In the genomic region with DNA sequence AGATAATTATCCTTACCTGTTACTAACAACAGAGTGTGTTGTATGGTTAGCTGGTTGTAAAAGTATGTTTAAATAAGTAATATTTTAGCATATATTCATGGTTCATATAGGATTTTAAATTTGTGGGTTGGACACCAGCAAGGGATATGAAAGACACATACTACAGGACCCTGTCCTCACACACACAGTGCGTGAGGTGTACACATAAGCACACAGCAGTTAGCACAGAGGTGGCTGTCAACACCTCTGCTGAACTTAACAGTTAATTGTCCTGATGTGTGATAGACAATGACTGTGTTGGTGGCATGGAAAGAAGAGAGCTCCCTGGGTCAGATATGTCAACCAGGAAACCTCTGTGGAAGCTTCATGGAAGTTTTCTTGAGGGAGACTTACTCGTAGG, we compare ENCODE assay signal across 23 cellular contexts. TPM values are rescaled to one million over a fixed set of nuclear protein-coding genes. Genes with fewer than 3 reads are reported as not detected.
DNase-seq lines count a peak whose midpoint lies in the region; ATAC-seq and TF ChIP-seq lines count a peak whose summit lies in the region.
"Had no signal": no experiment of that assay in that cellular context is flagged by ENCODE, and none has a peak within 500 bp of the region (broad histone marks: within the 10 kb centered on the region; RNA-seq: fewer than 3 reads in every experiment).

No MANE protein-coding gene starts in this region.

- H3F3A ChIP-seq in MM.1S (ENCODE audit: insufficient read depth, low read length) = no peaks in the 10 kb centered on the region

- H3K4me2 ChIP-seq in MM.1S (ENCODE audit: low read depth, low read length) = no peak overlapping the region
- H3K4me2 ChIP-seq: BLaER1 had no signal

- H3K4me3 Mint-ChIP-seq in progenitor cell of endocrine pancreas (ENCODE audit: low read depth) = no peak overlapping the region
- no peak overlapping the region for H3K4me3 Mint-ChIP-seq in stimulated activated naive B cell treated with anti-CD40 and anti-IgM and Interleukin-4, amounts not matched to agents 10 μg/mL and 1 μg/mL and 100 μg/mL, for 72 hours
- H3K4me3 Mint-ChIP-seq: CD14-positive monocyte; CD4-positive, alpha-beta memory T cell; CD4-positive, CD25-positive, alpha-beta regulatory T cell; CD8-positive, alpha-beta memory T cell had no signal

- no peaks in the 10 kb centered on the region for H3K9me2 ChIP-seq in MM.1S (replicated peaks; ENCODE audit: insufficient read depth, low read length)

- H2AFZ ChIP-seq in MM.1S (ENCODE audit: low read length) = no peak overlapping the region

- TF ChIP-seq CTCF in left ventricle myocardium inferior (IDR thresholded peaks at IDR 0.05; ENCODE audit: borderline replicate concordance) = no peak
- no peak for TF ChIP-seq CTCF in progenitor cell of endocrine pancreas (IDR thresholded peaks at IDR 0.05; ENCODE audit: unreplicated experiment)
- TF ChIP-seq CTCF in MM.1S (IDR thresholded peaks at IDR 0.05; ENCODE audit: low read length) = no peak

- H3K4me3 ChIP-seq in left ventricle myocardium inferior = no peak overlapping the region
- H3K4me3 ChIP-seq in MM.1S (ENCODE audit: low read length) = no peak overlapping the region
- H3K4me3 ChIP-seq: BLaER1, GM12878 had no signal

- intact Hi-C loops in Right ventricle myocardium superior (cut with DNase I) (no loop called here), left ventricle myocardium inferior (cut with micrococcal nuclease) (no loop called here)

- H3K27ac ChIP-seq in left ventricle myocardium inferior (replicated peaks) (no peak overlapping the region), MM.1S (ENCODE audit: low read length) (no peak overlapping the region)
- H3K27ac ChIP-seq: BLaER1 had no signal

- H3K27me3 ChIP-seq in left ventricle myocardium inferior (ENCODE audit: low read depth) = no peaks in the 10 kb centered on the region
- H3K27me3 ChIP-seq in MM.1S (replicated peaks; ENCODE audit: insufficient read depth, low read length) = no peaks in the 10 kb centered on the region
- H3K27me3 ChIP-seq: BE2C, BLaER1 had no signal

- no peaks in the 10 kb centered on the region for H3K79me2 ChIP-seq in MM.1S (ENCODE audit: low read length)

- peaks cover 14% of the 10 kb centered on the region for H3K4me1 ChIP-seq in left ventricle myocardium inferior
- H3K4me1 ChIP-seq in MM.1S (ENCODE audit: low read length) = no peaks in the 10 kb centered on the region
- H3K4me1 ChIP-seq: BE2C, BLaER1 had no signal

- H3K9me3 ChIP-seq in left ventricle myocardium inferior (replicated peaks) (no peaks in the 10 kb centered on the region), MM.1S (replicated peaks; ENCODE audit: insufficient read depth, low read length) (no peaks in the 10 kb centered on the region)
- H3K9me3 ChIP-seq: BE2C, BLaER1 had no signal

- peak overlapping the region; percentile 39 for H3K27ac Mint-ChIP-seq in progenitor cell of endocrine pancreas
- peak overlapping the region; percentile 32 for H3K27ac Mint-ChIP-seq in stimulated activated naive B cell treated with anti-CD40 and anti-IgM and Interleukin-4, amounts not matched to agents 10 μg/mL and 1 μg/mL and 100 μg/mL, for 72 hours
- H3K27ac Mint-ChIP-seq: CD4-positive, CD25-positive, alpha-beta regulatory T cell had no signal

- no peak for DNase-seq in Right ventricle myocardium superior
- DNase-seq in left ventricle myocardium inferior = no peak
- DNase-seq in progenitor cell of endocrine pancreas (ENCODE audit: low spot score, unreplicated experiment) = no peak
- no peak for DNase-seq in stimulated activated naive B cell treated with anti-CD40 and anti-IgM and Interleukin-4, amounts not matched to agents 10 μg/mL and 1 μg/mL and 100 μg/mL, for 72 hours
- no peak for DNase-seq in MM.1S
- DNase-seq: 8988T; ACHN; BE2C; C1 segment of cervical spinal cord; CD4-positive, alpha-beta memory T cell; CD4-positive, CD25-positive, alpha-beta regulatory T cell; CD8-positive, alpha-beta memory T cell; COR-L47; DMS 273 treated with DMSO at 0.1 percent for 48 hours; DMS153; DMS53; DMS79; DND-41; EL; GDM1 had no signal

- no peaks in the 10 kb centered on the region for H3K27me3 Mint-ChIP-seq in progenitor cell of endocrine pancreas
- H3K27me3 Mint-ChIP-seq in stimulated activated naive B cell treated with anti-CD40 and anti-IgM and Interleukin-4, amounts not matched to agents 10 μg/mL and 1 μg/mL and 100 μg/mL, for 72 hours = no peaks in the 10 kb centered on the region
- H3K27me3 Mint-ChIP-seq: CD4-positive, alpha-beta memory T cell; CD4-positive, CD25-positive, alpha-beta regulatory T cell; CD8-positive, alpha-beta memory T cell had no signal

- H3K36me3 Mint-ChIP-seq in progenitor cell of endocrine pancreas (ENCODE audit: insufficient read depth) = peaks cover 12% of the 10 kb centered on the region
- H3K36me3 Mint-ChIP-seq in stimulated activated naive B cell treated with anti-CD40 and anti-IgM and Interleukin-4, amounts not matched to agents 10 μg/mL and 1 μg/mL and 100 μg/mL, for 72 hours = peaks cover 12 to 22% of the 10 kb centered on the region in 2 donors

- H3K36me3 ChIP-seq in left ventricle myocardium inferior (peaks cover 60% of the 10 kb centered on the region), MM.1S (replicated peaks; ENCODE audit: insufficient read depth, low read length) (no peaks in the 10 kb centered on the region)
- H3K36me3 ChIP-seq: BE2C had no signal

- no peak overlapping the region for H3K9ac ChIP-seq in MM.1S (ENCODE audit: low read length)
- H3K9ac ChIP-seq: BLaER1 had no signal

- peak; percentile 23 for ATAC-seq in Right ventricle myocardium superior (ENCODE audit: poor library complexity)
- ATAC-seq in stimulated activated naive B cell treated with anti-CD40 and anti-IgM and Interleukin-4, amounts not matched to agents 10 μg/mL and 1 μg/mL and 100 μg/mL, for 72 hours (replicated peaks) = no peak
- ATAC-seq: GM12878 had no signal

- peaks cover 7% of the 10 kb centered on the region for H3K4me1 Mint-ChIP-seq in progenitor cell of endocrine pancreas (ENCODE audit: low read depth)
- H3K4me1 Mint-ChIP-seq in stimulated activated naive B cell treated with anti-CD40 and anti-IgM and Interleukin-4, amounts not matched to agents 10 μg/mL and 1 μg/mL and 100 μg/mL, for 72 hours = no peaks in the 10 kb centered on the region
- H3K4me1 Mint-ChIP-seq: CD14-positive monocyte; CD4-positive, alpha-beta memory T cell; CD8-positive, alpha-beta memory T cell had no signal

- no peaks in the 10 kb centered on the region for H4K20me1 ChIP-seq in MM.1S (ENCODE audit: insufficient read depth, low read length)
- H4K20me1 ChIP-seq: BLaER1 had no signal

- no peaks in the 10 kb centered on the region for H3K9me3 Mint-ChIP-seq in progenitor cell of endocrine pancreas (ENCODE audit: low read depth)
- no peaks in the 10 kb centered on the region for H3K9me3 Mint-ChIP-seq in stimulated activated naive B cell treated with anti-CD40 and anti-IgM and Interleukin-4, amounts not matched to agents 10 μg/mL and 1 μg/mL and 100 μg/mL, for 72 hours
- H3K9me3 Mint-ChIP-seq: CD14-positive monocyte; CD4-positive, CD25-positive, alpha-beta regulatory T cell; CD8-positive, alpha-beta memory T cell had no signal

RNA-seq across cellular contexts. Expression of gene NUP42, which starts 23.3 kb away (rescaled TPM):
- 19.7 TPM for total RNA-seq in Right ventricle myocardium superior
- total RNA-seq in left ventricle myocardium inferior = 20.3 TPM
- total RNA-seq in progenitor cell of endocrine pancreas = 47.3 and 49.8 TPM in 2 replicates

RNA-seq across cellular contexts. Expression of gene KLHL7, which starts 53.0 kb away (rescaled TPM):
- total RNA-seq in Right ventricle myocardium superior (167 TPM), left ventricle myocardium inferior (150 TPM), progenitor cell of endocrine pancreas (64.2 and 68.9 TPM in 2 replicates)
